ENCODE assay signal across 4 cellular contexts in the genomic region with DNA sequence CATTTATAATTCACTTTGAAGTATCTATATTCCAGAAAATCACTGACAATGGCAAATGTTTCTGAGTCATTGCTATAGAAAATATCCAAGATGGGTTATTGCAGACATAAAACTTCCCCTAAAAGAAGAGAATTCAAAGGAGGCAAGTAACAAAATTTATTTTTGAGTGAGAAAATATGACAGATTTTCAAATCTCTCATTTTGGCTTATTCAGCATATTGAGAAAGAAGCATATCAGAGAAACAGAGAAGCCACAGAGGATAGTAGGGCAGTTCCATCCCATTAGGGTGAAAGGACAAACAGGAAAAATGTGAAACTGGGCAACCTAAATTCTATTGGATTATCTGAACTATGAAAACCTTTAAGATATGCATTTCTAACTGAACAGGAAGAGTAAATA.
TF ChIP-seq lines count a peak whose summit lies in the region.

No MANE protein-coding gene starts in this region.

TF ChIP-seq in HepG2, 621 proteins besides CTCF, POLR2A, EP300 and RAD21:
- TF ChIP-seq, protein P1, sequence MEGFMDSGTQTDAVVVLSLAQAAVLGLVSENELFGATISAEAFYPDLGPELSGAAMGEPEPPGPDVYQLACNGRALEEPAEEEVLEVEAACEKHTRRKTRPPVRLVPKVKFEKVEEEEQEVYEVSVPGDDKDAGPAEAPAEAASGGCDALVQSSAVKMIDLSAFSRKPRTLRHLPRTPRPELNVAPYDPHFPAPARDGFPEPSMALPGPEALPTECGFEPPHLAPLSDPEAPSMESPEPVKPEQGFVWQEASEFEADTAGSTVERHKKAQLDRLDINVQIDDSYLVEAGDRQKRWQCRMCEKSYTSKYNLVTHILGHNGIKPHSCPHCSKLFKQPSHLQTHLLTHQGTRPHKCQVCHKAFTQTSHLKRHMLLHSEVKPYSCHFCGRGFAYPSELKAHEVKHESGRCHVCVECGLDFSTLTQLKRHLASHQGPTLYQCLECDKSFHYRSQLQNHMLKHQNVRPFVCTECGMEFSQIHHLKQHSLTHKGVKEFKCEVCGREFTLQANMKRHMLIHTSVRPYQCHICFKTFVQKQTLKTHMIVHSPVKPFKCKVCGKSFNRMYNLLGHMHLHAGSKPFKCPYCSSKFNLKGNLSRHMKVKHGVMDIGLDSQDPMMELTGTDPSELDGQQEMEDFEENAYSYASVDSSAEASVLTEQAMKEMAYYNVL (CRISPR knock-in tag; IDR thresholded peaks at IDR 0.05; ENCODE audit: borderline replicate concordance) = no peak
- TF ChIP-seq, protein P2, sequence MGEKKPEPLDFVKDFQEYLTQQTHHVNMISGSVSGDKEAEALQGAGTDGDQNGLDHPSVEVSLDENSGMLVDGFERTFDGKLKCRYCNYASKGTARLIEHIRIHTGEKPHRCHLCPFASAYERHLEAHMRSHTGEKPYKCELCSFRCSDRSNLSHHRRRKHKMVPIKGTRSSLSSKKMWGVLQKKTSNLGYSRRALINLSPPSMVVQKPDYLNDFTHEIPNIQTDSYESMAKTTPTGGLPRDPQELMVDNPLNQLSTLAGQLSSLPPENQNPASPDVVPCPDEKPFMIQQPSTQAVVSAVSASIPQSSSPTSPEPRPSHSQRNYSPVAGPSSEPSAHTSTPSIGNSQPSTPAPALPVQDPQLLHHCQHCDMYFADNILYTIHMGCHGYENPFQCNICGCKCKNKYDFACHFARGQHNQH (CRISPR knock-in tag; IDR thresholded peaks at IDR 0.05) = no peak
- TF ChIP-seq, protein P3, sequence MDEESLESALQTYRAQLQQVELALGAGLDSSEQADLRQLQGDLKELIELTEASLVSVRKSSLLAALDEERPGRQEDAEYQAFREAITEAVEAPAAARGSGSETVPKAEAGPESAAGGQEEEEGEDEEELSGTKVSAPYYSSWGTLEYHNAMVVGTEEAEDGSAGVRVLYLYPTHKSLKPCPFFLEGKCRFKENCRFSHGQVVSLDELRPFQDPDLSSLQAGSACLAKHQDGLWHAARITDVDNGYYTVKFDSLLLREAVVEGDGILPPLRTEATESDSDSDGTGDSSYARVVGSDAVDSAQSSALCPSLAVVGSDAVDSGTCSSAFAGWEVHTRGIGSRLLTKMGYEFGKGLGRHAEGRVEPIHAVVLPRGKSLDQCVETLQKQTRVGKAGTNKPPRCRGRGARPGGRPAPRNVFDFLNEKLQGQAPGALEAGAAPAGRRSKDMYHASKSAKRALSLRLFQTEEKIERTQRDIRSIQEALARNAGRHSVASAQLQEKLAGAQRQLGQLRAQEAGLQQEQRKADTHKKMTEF (CRISPR knock-in tag; IDR thresholded peaks at IDR 0.05) = no peak
- peak; percentile 47 to 64 for TF ChIP-seq MAFK (conservative IDR thresholded peaks at IDR 0.05 in 1 of 2, IDR thresholded peaks at IDR 0.05 in 1 of 2; ENCODE audit: low read length in 2 of 2)
- TF ChIP-seq PAWR (CRISPR knock-in tag; IDR thresholded peaks at IDR 0.05; ENCODE audit: borderline replicate concordance) = no peak
- TF ChIP-seq MAFF (IDR thresholded peaks at IDR 0.05; ENCODE audit: low read depth, low read length) = peak; percentile 26; the same call in 1 of the 2 replicates

TF ChIP-seq in A549, 52 proteins besides CTCF, POLR2A, EP300 and RAD21:
- no peak for TF ChIP-seq FOSB (CRISPR knock-in tag; IDR thresholded peaks at IDR 0.05)
- TF ChIP-seq MAFK (IDR thresholded peaks at IDR 0.05; ENCODE audit: partially characterized antibody) = peak; percentile 61

TF ChIP-seq in IMR-90, 13 proteins besides CTCF, POLR2A, EP300 and RAD21:
- no peak for TF ChIP-seq CHD1 (IDR thresholded peaks at IDR 0.05; ENCODE audit: low read depth, low read length)
- peak; percentile 44 for TF ChIP-seq MAFK (IDR thresholded peaks at IDR 0.05; ENCODE audit: low read depth, low read length)

TF ChIP-seq in K562, 482 proteins besides CTCF, POLR2A, EP300 and RAD21:
- 0 out of 2 replicates have a peak, but pooled peaks have one; percentile 10 for TF ChIP-seq MAFG (tag; conservative IDR thresholded peaks at IDR 0.05)
- TF ChIP-seq ZNF316 (IDR thresholded peaks at IDR 0.05) = peak; percentile 20; the same call in 1 of the 2 replicates
- TF ChIP-seq MEF2D (tag; conservative IDR thresholded peaks at IDR 0.05; ENCODE audit: low read depth) = no peak
- no peak for TF ChIP-seq DMBX1 (CRISPR knock-in tag; IDR thresholded peaks at IDR 0.05; ENCODE audit: borderline replicate concordance)
